In genomic region chr2:177726853-177727465, GRCh38 we compare ENCODE assay signal across 29 cellular contexts.
"Had no signal": no experiment of that assay in that cellular context is flagged by ENCODE, and none has a peak within 500 bp of the region (broad histone marks: within the 10 kb centered on the region; RNA-seq: fewer than 3 reads in every experiment).

No MANE protein-coding gene starts in this region.

- H3K4me3 Mint-ChIP-seq: effector memory CD8-positive, alpha-beta T cell; immature natural killer cell; naive thymus-derived CD4-positive, alpha-beta T cell had no signal

- H3K4me3 ChIP-seq: coronary artery, gastroesophageal sphincter, heart right ventricle, lower lobe of right lung, right lobe of liver, smooth muscle cell, transverse colon, upper lobe of right lung, uterus had no signal

- DNase-seq: dermis blood vessel endothelial cell; effector memory CD8-positive, alpha-beta T cell; foreskin keratinocyte; glutamatergic neuron; heart right ventricle; hypothalamus; immature natural killer cell; islet precursor cell; kidney glomerular epithelial cell; left colon; left ventricle myocardium superior; lower lobe of right lung; naive thymus-derived CD4-positive, alpha-beta T cell; nephron progenitor cell; nucleus accumbens; posterior cingulate gyrus; retina; right lobe of liver; stimulated activated CD4-positive, alpha-beta T cell treated with anti-CD3 and anti-CD28 coated beads, Interleukin-12 subunit alpha, Interleukin-12 subunit beta, amount 100 ng/mL, for 4 hours; stimulated activated CD4-positive, alpha-beta T cell treated with anti-CD3 and anti-CD28 coated beads, Interleukin-1b, Interleukin-23, amount 100 ng/mL, for 48 hours; stimulated activated CD4-positive, alpha-beta T cell treated with anti-CD3 and anti-CD28 coated beads, Interleukin-4, amount 100 ng/mL, for 1 hour; stimulated activated CD8-positive, alpha-beta memory T cell treated with anti-CD3 and anti-CD28 coated beads, Interleukin-4, amount 100 ng/mL, for 48 hours; stimulated activated naive CD8-positive, alpha-beta T cell treated with anti-CD3 and anti-CD28 coated beads, Interleukin-15, Interleukin-2, amounts not matched to agents 100 U/mL and 50 U/mL, for 24 hours; transverse colon; upper lobe of right lung; uterus had no signal

- H3K27me3 ChIP-seq: right lobe of liver, transverse colon, upper lobe of right lung, uterus had no signal

- H3K4me1 ChIP-seq: foreskin keratinocyte, gastroesophageal sphincter, lower lobe of right lung, right lobe of liver, upper lobe of right lung, uterus had no signal

- H3K4me1 Mint-ChIP-seq: immature natural killer cell had no signal

- H3K9me3 Mint-ChIP-seq: effector memory CD8-positive, alpha-beta T cell; immature natural killer cell; naive thymus-derived CD4-positive, alpha-beta T cell; nephron progenitor cell had no signal

- H3K27ac ChIP-seq: coronary artery, foreskin keratinocyte, gastroesophageal sphincter, heart right ventricle, lower lobe of right lung, right lobe of liver, transverse colon, upper lobe of right lung, uterus had no signal

- H3K9me3 ChIP-seq: gastroesophageal sphincter, heart right ventricle, lower lobe of right lung, right lobe of liver, transverse colon, upper lobe of right lung, uterus had no signal

- H3K36me3 Mint-ChIP-seq: immature natural killer cell; naive thymus-derived CD4-positive, alpha-beta T cell had no signal

- H3K36me3 ChIP-seq: gastroesophageal sphincter, heart right ventricle, lower lobe of right lung, right lobe of liver, transverse colon, upper lobe of right lung, uterus had no signal

- H3K27ac Mint-ChIP-seq: effector memory CD8-positive, alpha-beta T cell; immature natural killer cell; naive thymus-derived CD4-positive, alpha-beta T cell had no signal

- ATAC-seq: effector memory CD8-positive, alpha-beta T cell; foreskin keratinocyte; gastroesophageal sphincter; left colon; left ventricle myocardium superior; lower lobe of right lung; naive thymus-derived CD4-positive, alpha-beta T cell; right lobe of liver; stimulated activated naive CD8-positive, alpha-beta T cell treated with anti-CD3 and anti-CD28 coated beads, Interleukin-15, Interleukin-2, amounts not matched to agents 100 U/mL and 50 U/mL, for 24 hours; upper lobe of right lung had no signal
